ENCODE assay signal across 1 cellular context in the genomic region with DNA sequence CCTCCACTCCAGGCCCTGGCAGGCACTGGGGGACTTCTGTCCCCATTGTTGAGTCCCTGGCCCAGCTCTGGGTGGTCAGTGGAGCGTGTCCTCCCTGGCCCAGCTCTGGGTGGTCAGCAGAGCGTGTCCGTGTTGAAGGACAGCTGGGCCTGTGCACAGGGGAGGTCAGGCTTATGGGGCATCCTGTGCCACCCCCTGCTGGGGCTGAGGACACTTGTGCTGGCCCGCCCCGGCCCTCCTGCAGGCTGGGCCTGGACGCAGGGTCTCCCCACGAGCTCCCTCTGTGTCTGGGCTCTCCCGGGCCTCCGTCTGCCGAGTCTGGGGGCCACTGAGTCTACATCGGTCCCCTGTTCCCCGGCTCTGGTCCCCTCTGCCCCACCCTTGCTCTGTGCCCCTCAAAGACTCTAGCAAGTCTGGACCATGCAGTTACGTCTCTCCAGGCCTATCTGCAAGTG.
TF ChIP-seq lines count a peak whose summit lies in the region.

No MANE protein-coding gene starts in this region.

TF ChIP-seq in IMR-90, 13 proteins besides CTCF, POLR2A, EP300 and RAD21:
- no peak for TF ChIP-seq MXI1 (IDR thresholded peaks at IDR 0.05; ENCODE audit: borderline replicate concordance, low read depth, low read length)
- TF ChIP-seq MAZ (IDR thresholded peaks at IDR 0.05; ENCODE audit: borderline replicate concordance, low read depth, low read length): no peak
- no peak for TF ChIP-seq NFE2L2 (IDR thresholded peaks at IDR 0.05; ENCODE audit: low read depth, low read length)
- no peak for TF ChIP-seq RFX5 (IDR thresholded peaks at IDR 0.05; ENCODE audit: low read depth, low read length)
- TF ChIP-seq SMC3 (IDR thresholded peaks at IDR 0.05; ENCODE audit: low read depth, low read length): no peak
- TF ChIP-seq MAFK (IDR thresholded peaks at IDR 0.05; ENCODE audit: low read depth, low read length): no peak
- no peak for TF ChIP-seq FOS (IDR thresholded peaks at IDR 0.05; ENCODE audit: low read depth, low read length)
- no peak for TF ChIP-seq CHD1 (IDR thresholded peaks at IDR 0.05; ENCODE audit: low read depth, low read length)
- no peak for TF ChIP-seq ELK1 (IDR thresholded peaks at IDR 0.05; ENCODE audit: borderline replicate concordance, low read depth, low read length)
- TF ChIP-seq CEBPB (IDR thresholded peaks at IDR 0.05; ENCODE audit: low read depth, low read length): no peak
- no peak for TF ChIP-seq USF2 (IDR thresholded peaks at IDR 0.05; ENCODE audit: low read depth, low read length)
- no peak for TF ChIP-seq RCOR1 (IDR thresholded peaks at IDR 0.05; ENCODE audit: insufficient replicate concordance, low read length)
